In the genomic region with DNA sequence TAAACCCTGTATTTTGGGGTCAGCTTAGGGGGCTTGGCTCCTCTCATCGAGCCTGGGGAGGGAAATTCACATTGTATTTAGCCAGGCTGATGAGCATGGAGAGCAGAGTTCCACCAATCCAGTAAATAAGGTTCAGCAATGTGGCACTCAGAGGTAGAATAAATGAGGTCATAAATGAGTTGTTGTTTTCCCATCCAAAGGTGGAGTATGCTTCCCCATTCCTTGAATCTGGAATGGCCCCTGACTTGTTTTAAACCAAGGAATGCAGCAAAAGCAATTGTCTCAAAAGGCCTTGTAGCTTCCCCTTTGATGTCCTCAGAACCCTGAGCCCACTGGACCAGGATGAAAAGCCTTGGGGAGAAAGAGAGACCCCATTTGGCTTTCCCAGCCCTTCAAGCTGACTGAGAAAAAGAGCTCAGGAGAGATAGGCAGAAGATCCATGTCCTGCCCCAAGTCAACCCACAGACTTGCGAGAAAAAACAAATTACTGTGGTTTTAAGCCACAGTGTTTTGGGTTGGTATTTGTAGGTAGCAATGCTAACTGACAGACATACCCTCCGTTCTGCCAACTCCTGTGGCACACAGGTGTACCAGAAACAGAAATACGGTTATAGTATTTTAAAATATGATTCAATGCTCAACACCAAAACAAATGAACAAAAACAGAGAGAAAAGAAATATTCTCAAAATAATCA, we compare ENCODE assay signal across 21 cellular contexts.
DNase-seq lines count a peak whose midpoint lies in the region; ATAC-seq and TF ChIP-seq lines count a peak whose summit lies in the region.
"Had no signal": no experiment of that assay in that cellular context is flagged by ENCODE, and none has a peak within 500 bp of the region (broad histone marks: within the 10 kb centered on the region; RNA-seq: fewer than 3 reads in every experiment).

No MANE protein-coding gene starts in this region.

- H3K27ac ChIP-seq in ACC112 (ENCODE audit: low read depth, low read length): peak overlapping the region; percentile 69
- no peak overlapping the region for H3K27ac ChIP-seq in aorta (ENCODE audit: low read depth in 1 of 2, low read length in 2 of 2)
- H3K27ac ChIP-seq: parathyroid adenoma had no signal

- ATAC-seq in GM18907 (IDR thresholded peaks at IDR 0.05; ENCODE audit: unreplicated experiment): peak; percentile 35
- no peak for ATAC-seq in aorta (ENCODE audit: low FRiP score)
- no peak for ATAC-seq in GM19452 (IDR thresholded peaks at IDR 0.05; ENCODE audit: unreplicated experiment)

- no peaks in the 10 kb centered on the region for H3K27me3 ChIP-seq in ACC112 (ENCODE audit: insufficient read depth, low read length)
- H3K27me3 ChIP-seq in aorta (ENCODE audit: control insufficient read depth in 1 of 2, insufficient read depth in 2 of 2, low read length in 1 of 2): no peaks in the 10 kb centered on the region
- H3K27me3 ChIP-seq: heart right ventricle had no signal

- peaks cover 42% of the 10 kb centered on the region for H3K4me1 Mint-ChIP-seq in chondrocyte (ENCODE audit: low read depth)
- H3K4me1 Mint-ChIP-seq in mesothelial cell of epicardium: peaks cover 19% of the 10 kb centered on the region
- H3K4me1 Mint-ChIP-seq: endodermal cell had no signal

- no peaks in the 10 kb centered on the region for H3K36me3 ChIP-seq in ACC112 (ENCODE audit: insufficient read depth, low read length)
- no peaks in the 10 kb centered on the region for H3K36me3 ChIP-seq in aorta (ENCODE audit: control insufficient read depth in 1 of 2, insufficient read depth in 2 of 2, low read length in 1 of 2)
- H3K36me3 ChIP-seq: heart right ventricle had no signal

- H3K27me3 Mint-ChIP-seq in chondrocyte (ENCODE audit: low read depth): no peaks in the 10 kb centered on the region
- H3K27me3 Mint-ChIP-seq in mesothelial cell of epicardium (ENCODE audit: low read depth): no peaks in the 10 kb centered on the region
- H3K27me3 Mint-ChIP-seq: activated CD8-positive, alpha-beta memory T cell treated with anti-CD3 and anti-CD28 coated beads, Interleukin-2, amount 10 ng/mL, durations not matched to agents 7 days and 5 days had no signal

- no peaks in the 10 kb centered on the region for H3K79me2 ChIP-seq in ACC112 (ENCODE audit: control insufficient read depth, insufficient read depth, low read length, unreplicated experiment)
- H3K79me2 ChIP-seq: parathyroid adenoma had no signal

- 88 to 92% methylated on average over 4 of the region's 4 CpGs for WGBS in aorta, 2 donors

- H3K9me3 ChIP-seq in aorta (ENCODE audit: control insufficient read depth, low read length): no peaks in the 10 kb centered on the region
- H3K9me3 ChIP-seq: heart right ventricle had no signal

- H2AFZ ChIP-seq in ACC112 (ENCODE audit: low read length, unreplicated experiment): peak overlapping the region; percentile 35
- H2AFZ ChIP-seq: parathyroid adenoma had no signal

- H3K36me3 Mint-ChIP-seq in chondrocyte (ENCODE audit: low read depth) (no peaks in the 10 kb centered on the region), mesothelial cell of epicardium (no peaks in the 10 kb centered on the region)
- H3K36me3 Mint-ChIP-seq: activated CD8-positive, alpha-beta memory T cell treated with anti-CD3 and anti-CD28 coated beads, Interleukin-2, amount 10 ng/mL, durations not matched to agents 7 days and 5 days had no signal

- DNase-seq in chondrocyte (ENCODE audit: low spot score) (no peak), mesothelial cell of epicardium (ENCODE audit: low spot score in 2 of 2, unreplicated experiment in 2 of 2) (no peak), aorta (no peak), NCI-H69 (lab: John Stamatoyannopoulos, UW) (no peak)
- no peak for DNase-seq in activated CD8-positive, alpha-beta memory T cell treated with anti-CD3 and anti-CD28 coated beads, Interleukin-2, amount 50 U/mL, for 48 hours
- DNase-seq: activated CD4-positive, alpha-beta T cell treated with anti-CD3 and anti-CD28 coated beads for 4 hours; activated CD8-positive, alpha-beta memory T cell treated with anti-CD3 and anti-CD28 coated beads, Interleukin-2, amount 10 ng/mL, durations not matched to agents 7 days and 5 days; activated gamma-delta T cell treated with Interleukin-2 at 50 U/mL for 16 hours; amygdala; endodermal cell; heart right ventricle; NCI-H1105; NCI-H2107; NCI-H510A treated with DMSO at 0.1 percent for 48 hours; stimulated activated CD4-positive, alpha-beta T cell treated with anti-CD3 and anti-CD28 coated beads, Interleukin-2, amount 100 ng/mL, for 24 hours; SW 1271 had no signal

- peaks cover 15% of the 10 kb centered on the region for H3K4me1 ChIP-seq in ACC112 (ENCODE audit: control insufficient read depth, insufficient read depth, low read length, unreplicated experiment)
- no peaks in the 10 kb centered on the region for H3K4me1 ChIP-seq in aorta (ENCODE audit: control insufficient read depth in 1 of 2, insufficient read depth in 2 of 2, low read length in 2 of 2)
- H3K4me1 ChIP-seq: parathyroid adenoma had no signal

- intact Hi-C loops in aorta (cut with DNase I): no loop called here

- TF ChIP-seq CTCF in chondrocyte (IDR thresholded peaks at IDR 0.05): no peak
- TF ChIP-seq CTCF in mesothelial cell of epicardium (IDR thresholded peaks at IDR 0.05; ENCODE audit: unreplicated experiment): no peak

- no peaks in the 10 kb centered on the region for H3K9me3 Mint-ChIP-seq in chondrocyte (ENCODE audit: low read depth)
- no peaks in the 10 kb centered on the region for H3K9me3 Mint-ChIP-seq in mesothelial cell of epicardium
- H3K9me3 Mint-ChIP-seq: endodermal cell had no signal

- 0 out of 2 replicates have a peak overlapping the region, but pooled peaks have one; percentile 17 for H3K4me3 ChIP-seq in ACC112 (ENCODE audit: low read depth, low read length)
- no peak overlapping the region for H3K4me3 ChIP-seq in aorta (ENCODE audit: low read length in 2 of 2)
- H3K4me3 ChIP-seq: heart right ventricle, lung had no signal

- H3K4me3 Mint-ChIP-seq in chondrocyte (ENCODE audit: unreplicated experiment) (no peak overlapping the region), mesothelial cell of epicardium (no peak overlapping the region)
- H3K4me3 Mint-ChIP-seq: activated CD8-positive, alpha-beta memory T cell treated with anti-CD3 and anti-CD28 coated beads, Interleukin-2, amount 10 ng/mL, durations not matched to agents 7 days and 5 days; endodermal cell had no signal

- H3K27ac Mint-ChIP-seq in chondrocyte (ENCODE audit: unreplicated experiment) (peak overlapping the region; percentile 67), mesothelial cell of epicardium (peak overlapping the region; percentile 32)
- H3K27ac Mint-ChIP-seq: activated CD8-positive, alpha-beta memory T cell treated with anti-CD3 and anti-CD28 coated beads, Interleukin-2, amount 10 ng/mL, durations not matched to agents 7 days and 5 days; endodermal cell had no signal
